ENCODE assay signal across 8 cellular contexts in genomic region chr11:129375731-129376657, GRCh38. TPM values are rescaled to one million over a fixed set of nuclear protein-coding genes. Genes with fewer than 3 reads are reported as not detected.
DNase-seq lines count a peak whose midpoint lies in the region; ATAC-seq and TF ChIP-seq lines count a peak whose summit lies in the region.

BARX2 (plus strand) TSS chr11:129375848; CDS start chr11:129376036, 188 bp downstream.

- peaks cover 91% of the 10 kb centered on the region for H3K27me3 ChIP-seq in HUES6 (ENCODE audit: control insufficient read depth, insufficient read depth, low read length)

- intact Hi-C loops in activated B cell treated with CpG ODN at 0.5 μM for 24 hours (cut with micrococcal nuclease) = no loop called here

- DNase-seq in DMS 273 treated with DMSO at 0.1 percent for 48 hours (lab: John Stamatoyannopoulos, UW) (peak; percentile 13), activated B cell treated with CpG ODN at 0.5 μM for 24 hours (no peak), fibroblast of gingiva (ENCODE audit: low read depth) (peak; percentile 55), GM19240 (ENCODE audit: insufficient read length, low spot score) (no peak)
- no peak for DNase-seq in naive thymus-derived CD8-positive, alpha-beta T cell

- peaks cover 64% of the 10 kb centered on the region for H3K27me3 Mint-ChIP-seq in activated B cell treated with CpG ODN at 0.5 μM for 24 hours
- peaks cover 38 to 91% (median 68%) of the 10 kb centered on the region in 5 donors for H3K27me3 Mint-ChIP-seq in naive thymus-derived CD8-positive, alpha-beta T cell

- H3K9me3 Mint-ChIP-seq in activated B cell treated with CpG ODN at 0.5 μM for 24 hours = no peaks in the 10 kb centered on the region
- peaks cover 0 to 5% (median 0%) of the 10 kb centered on the region in 9 donors for H3K9me3 Mint-ChIP-seq in naive thymus-derived CD8-positive, alpha-beta T cell

- no peaks in the 10 kb centered on the region for H3K36me3 ChIP-seq in HUES6 (ENCODE audit: control insufficient read depth, insufficient read depth, low read length)

- H3K4me3 ChIP-seq in HUES6 (ENCODE audit: low read depth, low read length) = peak within 1 kb of the TSS; percentile 61

- TF ChIP-seq CTCF in activated B cell treated with CpG ODN at 0.5 μM for 24 hours (IDR thresholded peaks at IDR 0.05) = no peak

- no peaks in the 10 kb centered on the region for H3K36me3 Mint-ChIP-seq in activated B cell treated with CpG ODN at 0.5 μM for 24 hours (ENCODE audit: low read depth)
- peaks cover 0 to 4% (median 0%) of the 10 kb centered on the region in 3 donors for H3K36me3 Mint-ChIP-seq in naive thymus-derived CD8-positive, alpha-beta T cell

- CTCF ChIA-PET in activated B cell treated with CpG ODN at 0.5 μM for 24 hours (lab: Charles Lee) = no interaction called here

- no peaks in the 10 kb centered on the region for H3K9me3 ChIP-seq in HUES6 (ENCODE audit: control insufficient read depth, insufficient read depth, low read depth, low read length)

- no peak within 1 kb of the TSS for H3K27ac ChIP-seq in HUES6 (ENCODE audit: low read depth, low read length)

- H3K4me1 Mint-ChIP-seq in activated B cell treated with CpG ODN at 0.5 μM for 24 hours = peaks cover 29% of the 10 kb centered on the region
- H3K4me1 Mint-ChIP-seq in naive thymus-derived CD8-positive, alpha-beta T cell = peaks cover 19 to 37% (median 32%) of the 10 kb centered on the region in 4 donors

- peak within 1 kb of the TSS; percentile 28 for H3K4me3 Mint-ChIP-seq in activated B cell treated with CpG ODN at 0.5 μM for 24 hours
- peak within 1 kb of the TSS; percentile 36 to 81 (median 76) for H3K4me3 Mint-ChIP-seq in naive thymus-derived CD8-positive, alpha-beta T cell

- no peak within 1 kb of the TSS for H3K27ac Mint-ChIP-seq in activated B cell treated with CpG ODN at 0.5 μM for 24 hours
- H3K27ac Mint-ChIP-seq in naive thymus-derived CD8-positive, alpha-beta T cell = no peak within 1 kb of the TSS

- H3K4me1 ChIP-seq in HUES6 (ENCODE audit: control insufficient read depth, insufficient read depth, low read length) = peaks cover 17% of the 10 kb centered on the region

- peak within 1 kb of the TSS; percentile 41 for H3K9ac ChIP-seq in HUES6 (ENCODE audit: low read length)

- ATAC-seq in activated B cell treated with CpG ODN at 0.5 μM for 24 hours (ENCODE audit: low read depth) (no peak), GM18873 (IDR thresholded peaks at IDR 0.05; ENCODE audit: low FRiP score, unreplicated experiment) (no peak), GM18909 (IDR thresholded peaks at IDR 0.05; ENCODE audit: poor library complexity, unreplicated experiment) (no peak)
- peak in 1 of 2 donors; percentile 45 for ATAC-seq in naive thymus-derived CD8-positive, alpha-beta T cell

- POLR2A ChIA-PET in activated B cell treated with CpG ODN at 0.5 μM for 24 hours (lab: Charles Lee) = no interaction called here
- POLR2A ChIA-PET in naive thymus-derived CD8-positive, alpha-beta T cell (lab: Charles Lee) = no interaction called here

RNA-seq across cellular contexts. Expression of gene BARX2, which starts in this region (rescaled TPM):
- not detected in 2 replicates for total RNA-seq in activated B cell treated with CpG ODN at 0.5 μM for 24 hours
- not detected for total RNA-seq in naive thymus-derived CD8-positive, alpha-beta T cell
- polyA plus RNA-seq in naive thymus-derived CD8-positive, alpha-beta T cell = not detected

Comparison
In these comparisons a context has a peak if more than half of its experiments do, and no peak if none do; other contexts are left out.
1. DNase-seq: peak in DMS 273 treated with DMSO at 0.1 percent for 48 hours (single experiment) and fibroblast of gingiva (single experiment); none in activated B cell treated with CpG ODN at 0.5 μM for 24 hours (single experiment), naive thymus-derived CD8-positive, alpha-beta T cell (0 of 10) and GM19240 (single experiment).